Comparison of ENCODE assay signal across 11 cellular contexts in the genomic region with DNA sequence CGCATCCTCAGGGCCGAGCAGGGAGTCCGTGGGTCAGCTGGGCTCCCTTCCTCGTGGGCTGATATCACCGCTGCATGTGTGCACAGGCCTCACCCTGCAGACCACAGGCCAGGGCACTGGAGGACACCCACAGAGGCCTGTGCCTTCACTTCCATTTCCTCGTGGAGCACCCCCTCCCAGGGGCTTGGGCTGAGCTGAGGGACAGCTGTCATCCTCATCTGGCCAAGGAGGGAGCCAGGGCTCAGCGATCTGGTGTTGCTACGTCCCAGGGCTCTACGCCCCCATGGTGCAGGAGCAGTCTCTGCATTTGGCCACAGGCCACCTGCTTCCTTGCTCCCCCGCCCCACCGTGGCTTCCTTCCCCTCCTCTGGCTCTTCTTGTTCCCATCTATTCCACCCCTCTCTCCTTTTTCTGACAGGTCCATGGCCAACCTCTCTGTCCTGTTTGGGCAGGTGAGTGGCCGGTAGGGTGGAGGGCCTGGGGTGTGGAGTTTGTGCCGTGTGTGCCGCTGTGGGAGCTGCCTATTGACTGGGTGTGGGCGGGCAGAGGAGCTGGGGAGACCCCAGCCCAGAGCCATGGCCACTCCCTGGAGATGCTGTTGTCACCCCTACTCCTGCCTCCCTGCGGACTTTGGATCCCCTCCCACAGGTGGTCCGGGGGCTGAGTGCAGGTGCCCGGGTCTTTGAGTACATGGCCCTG. TPM values are rescaled to one million over a fixed set of nuclear protein-coding genes. Genes with fewer than 3 reads are reported as not detected.
DNase-seq lines count a peak whose midpoint lies in the region; ATAC-seq and TF ChIP-seq lines count a peak whose summit lies in the region.
"Had no signal": no experiment of that assay in that cellular context is flagged by ENCODE, and none has a peak within 500 bp of the region (broad histone marks: within the 10 kb centered on the region; RNA-seq: fewer than 3 reads in every experiment).

No MANE protein-coding gene starts in this region.

- no peaks in the 10 kb centered on the region for H3K9me3 ChIP-seq in BLaER1 treated with 17β-estradiol and CSF1 and Interleukin-3, amounts not matched to agents 10 nM and 100 nM (replicated peaks in 1 of 11)
- no peaks in the 10 kb centered on the region for H3K9me3 ChIP-seq in HEK293 (ENCODE audit: control insufficient read depth, insufficient read depth, low read depth, low read length)
- H3K9me3 ChIP-seq: right lobe of liver had no signal

- H3K4me3 Mint-ChIP-seq in activated CD8-positive, alpha-beta T cell treated with anti-CD3 and anti-CD28 coated beads, Interleukin-2, amount 10 ng/mL, durations not matched to agents 7 days and 5 days = no peak overlapping the region
- H3K4me3 Mint-ChIP-seq in mesothelial cell of epicardium = no peak overlapping the region
- H3K4me3 Mint-ChIP-seq: activated naive CD8-positive, alpha-beta T cell treated with anti-CD3 and anti-CD28 coated beads, Interleukin-2, amount 10 ng/mL, durations not matched to agents 7 days and 5 days; CD4-positive, alpha-beta T cell had no signal

- CTCF ChIA-PET in HEK293 (lab: Yijun Ruan, JAX) = interaction anchor here (0.8 to 2.9 kb wide), 4 partner anchors 12 to 72 kb away, joined by 3 to 15 read pairs (median 8); a partner anchor contains a TSS
- CTCF ChIA-PET in activated CD8-positive, alpha-beta T cell treated with anti-CD3 and anti-CD28 coated beads, Interleukin-2, amount 10 ng/mL, durations not matched to agents 7 days and 5 days (lab: Charles Lee) = interaction anchor here (1.0 kb wide), 1 partner anchor 22 kb away, joined by 3 read pairs; no protein-coding TSS in a partner anchor

- H3K36me3 ChIP-seq in BLaER1 treated with 17β-estradiol and CSF1 and Interleukin-3, amounts not matched to agents 10 nM and 100 nM = peaks cover 18 to 32% (median 23%) of the 10 kb centered on the region in 11 experiments; a peak in 21 of 22 replicates
- peaks cover 0 to 50% of the 10 kb centered on the region in 2 experiments; a peak in 1 of 3 replicates for H3K36me3 ChIP-seq in HEK293 (ENCODE audit: control insufficient read depth in 2 of 2, insufficient read depth in 1 of 2, low read length in 2 of 2)

- H3K4me1 Mint-ChIP-seq in activated CD8-positive, alpha-beta T cell treated with anti-CD3 and anti-CD28 coated beads, Interleukin-2, amount 10 ng/mL, durations not matched to agents 7 days and 5 days (ENCODE audit: low read depth) = peaks cover 17% of the 10 kb centered on the region
- peaks cover 17% of the 10 kb centered on the region for H3K4me1 Mint-ChIP-seq in mesothelial cell of epicardium

- H3K36me3 Mint-ChIP-seq in activated CD8-positive, alpha-beta T cell treated with anti-CD3 and anti-CD28 coated beads, Interleukin-2, amount 10 ng/mL, durations not matched to agents 7 days and 5 days (ENCODE audit: low read depth) = peaks cover 10% of the 10 kb centered on the region
- peaks cover 15% of the 10 kb centered on the region for H3K36me3 Mint-ChIP-seq in mesothelial cell of epicardium

- H4K20me1 ChIP-seq in BLaER1 treated with 17β-estradiol and CSF1 and Interleukin-3, amounts not matched to agents 10 nM and 100 nM = peaks cover 4 to 34% (median 12%) of the 10 kb centered on the region in 11 experiments; a peak in 14 of 22 replicates

- ATAC-seq in activated CD8-positive, alpha-beta T cell treated with anti-CD3 and anti-CD28 coated beads, Interleukin-2, amount 10 ng/mL, durations not matched to agents 7 days and 5 days = no peak
- ATAC-seq in HG03025 (IDR thresholded peaks at IDR 0.05; ENCODE audit: low FRiP score, unreplicated experiment) (no peak), GM21381 (IDR thresholded peaks at IDR 0.05; ENCODE audit: unreplicated experiment) (no peak), GM21526 (IDR thresholded peaks at IDR 0.05; ENCODE audit: low FRiP score, unreplicated experiment) (no peak)

- peak overlapping the region in 7 of 11 experiments; percentile 25 to 71 (median 35); a peak in 8 of 22 replicates for H3K9ac ChIP-seq in BLaER1 treated with 17β-estradiol and CSF1 and Interleukin-3, amounts not matched to agents 10 nM and 100 nM

- no peak for DNase-seq in activated CD8-positive, alpha-beta T cell treated with anti-CD3 and anti-CD28 coated beads, Interleukin-2, amount 10 ng/mL, durations not matched to agents 7 days and 5 days
- DNase-seq in mesothelial cell of epicardium (ENCODE audit: low spot score in 2 of 2, unreplicated experiment in 2 of 2) (no peak), midbrain (lab: John Stamatoyannopoulos, UW) (no peak)
- DNase-seq: activated naive CD8-positive, alpha-beta T cell treated with anti-CD3 and anti-CD28 coated beads, Interleukin-2, amount 10 ng/mL, durations not matched to agents 7 days and 5 days had no signal

- TF ChIP-seq CTCF in HEK293 (tag by site-specific recombination; IDR thresholded peaks at IDR 0.05) = no peak
- TF ChIP-seq CTCF in mesothelial cell of epicardium (IDR thresholded peaks at IDR 0.05; ENCODE audit: unreplicated experiment) = no peak

- peak overlapping the region; percentile 77 to 96 (median 88) for H3K4me2 ChIP-seq in BLaER1 treated with 17β-estradiol and CSF1 and Interleukin-3, amounts not matched to agents 10 nM and 100 nM

- H3K4me1 ChIP-seq in BLaER1 treated with 17β-estradiol and CSF1 and Interleukin-3, amounts not matched to agents 10 nM and 100 nM = peaks cover 28 to 35% (median 32%) of the 10 kb centered on the region in 10 experiments
- peaks cover 6% of the 10 kb centered on the region for H3K4me1 ChIP-seq in HEK293 (ENCODE audit: control insufficient read depth, insufficient read depth, low read length)

- no peaks in the 10 kb centered on the region for H3K27me3 ChIP-seq in BLaER1 treated with 17β-estradiol and CSF1 and Interleukin-3, amounts not matched to agents 10 nM and 100 nM
- H3K27me3 ChIP-seq: right lobe of liver had no signal

- H3K27ac Mint-ChIP-seq in activated CD8-positive, alpha-beta T cell treated with anti-CD3 and anti-CD28 coated beads, Interleukin-2, amount 10 ng/mL, durations not matched to agents 7 days and 5 days = peak overlapping the region; percentile 39
- H3K27ac Mint-ChIP-seq in mesothelial cell of epicardium = peak overlapping the region; percentile 89

- peak overlapping the region in 7 of 11 experiments; percentile 6 to 76 (median 51); a peak in 13 of 22 replicates for H3K27ac ChIP-seq in BLaER1 treated with 17β-estradiol and CSF1 and Interleukin-3, amounts not matched to agents 10 nM and 100 nM
- H3K27ac ChIP-seq in HEK293 (ENCODE audit: extremely low read depth, low read depth, low read length) = no peak overlapping the region; the same call in 1 of the 2 replicates
- H3K27ac ChIP-seq: right lobe of liver had no signal

- H3K9me3 Mint-ChIP-seq in activated CD8-positive, alpha-beta T cell treated with anti-CD3 and anti-CD28 coated beads, Interleukin-2, amount 10 ng/mL, durations not matched to agents 7 days and 5 days (ENCODE audit: insufficient read depth) = no peaks in the 10 kb centered on the region
- H3K9me3 Mint-ChIP-seq in mesothelial cell of epicardium = no peaks in the 10 kb centered on the region
- H3K9me3 Mint-ChIP-seq: activated naive CD8-positive, alpha-beta T cell treated with anti-CD3 and anti-CD28 coated beads, Interleukin-2, amount 10 ng/mL, durations not matched to agents 7 days and 5 days; CD4-positive, alpha-beta T cell had no signal

- POLR2A ChIA-PET in HEK293 (lab: Yijun Ruan, JAX) = interaction anchor here (0.6 to 3.6 kb wide), 9 partner anchors 8 to 70 kb away, joined by 3 to 26 read pairs (median 5); a partner anchor contains a TSS
- POLR2A ChIA-PET in activated CD8-positive, alpha-beta T cell treated with anti-CD3 and anti-CD28 coated beads, Interleukin-2, amount 10 ng/mL, durations not matched to agents 7 days and 5 days (lab: Charles Lee) = no interaction called here

- H3K4me3 ChIP-seq in BLaER1 treated with 17β-estradiol and CSF1 and Interleukin-3, amounts not matched to agents 10 nM and 100 nM = no peak overlapping the region
- H3K4me3 ChIP-seq in HEK293 (ENCODE audit: low read depth, low read length) = no peak overlapping the region
- H3K4me3 ChIP-seq: right lobe of liver had no signal

- no peaks in the 10 kb centered on the region for H3K27me3 Mint-ChIP-seq in activated CD8-positive, alpha-beta T cell treated with anti-CD3 and anti-CD28 coated beads, Interleukin-2, amount 10 ng/mL, durations not matched to agents 7 days and 5 days (ENCODE audit: low read depth)
- H3K27me3 Mint-ChIP-seq in mesothelial cell of epicardium (ENCODE audit: low read depth) = no peaks in the 10 kb centered on the region
- H3K27me3 Mint-ChIP-seq: activated naive CD8-positive, alpha-beta T cell treated with anti-CD3 and anti-CD28 coated beads, Interleukin-2, amount 10 ng/mL, durations not matched to agents 7 days and 5 days; CD4-positive, alpha-beta T cell had no signal

TF ChIP-seq in HEK293, 187 proteins besides CTCF, POLR2A, EP300 and RAD21 (continues in another document):
- TF ChIP-seq ZNF138 (tag by site-specific recombination; IDR thresholded peaks at IDR 0.05; ENCODE audit: borderline replicate concordance) = no peak

RNA-seq across cellular contexts. Expression of a gene that starts 8.3 kb away (rescaled TPM):
- total RNA-seq in activated CD8-positive, alpha-beta T cell treated with anti-CD3 and anti-CD28 coated beads, Interleukin-2, amount 10 ng/mL, durations not matched to agents 7 days and 5 days = 1 to 10 TPM; 2.8 to 3.2 TPM
- 6.1 to 7.9 TPM (median 7.2 TPM) in 3 replicates for total RNA-seq in mesothelial cell of epicardium

RNA-seq across cellular contexts. Expression of a gene that starts 11.7 kb away (rescaled TPM):
- total RNA-seq in activated CD8-positive, alpha-beta T cell treated with anti-CD3 and anti-CD28 coated beads, Interleukin-2, amount 10 ng/mL, durations not matched to agents 7 days and 5 days = 10 to 100 TPM; 48.0 to 49.5 TPM
- total RNA-seq in mesothelial cell of epicardium = 39.8 to 48.0 TPM (median 40.7 TPM) in 3 replicates

RNA-seq across cellular contexts. Expression of a gene that starts 15.7 kb away (rescaled TPM):
- total RNA-seq in activated CD8-positive, alpha-beta T cell treated with anti-CD3 and anti-CD28 coated beads, Interleukin-2, amount 10 ng/mL, durations not matched to agents 7 days and 5 days = 1 to 10 TPM; 6.8 to 7.4 TPM
- total RNA-seq in mesothelial cell of epicardium = 10.6 to 14.0 TPM (median 11.8 TPM) in 3 replicates

RNA-seq across cellular contexts. Expression of a gene that starts 17.7 kb away (rescaled TPM):
- 10 to 100 TPM; 20.3 to 21.0 TPM for total RNA-seq in activated CD8-positive, alpha-beta T cell treated with anti-CD3 and anti-CD28 coated beads, Interleukin-2, amount 10 ng/mL, durations not matched to agents 7 days and 5 days
- 17.0 to 17.5 TPM (median 17.4 TPM) in 3 replicates for total RNA-seq in mesothelial cell of epicardium

RNA-seq across cellular contexts. Expression of a gene that starts 19.4 kb away (rescaled TPM):
- total RNA-seq in activated CD8-positive, alpha-beta T cell treated with anti-CD3 and anti-CD28 coated beads, Interleukin-2, amount 10 ng/mL, durations not matched to agents 7 days and 5 days = 100 to 1,000 TPM; 107 to 112 TPM
- 236 to 249 TPM (median 243 TPM) in 3 replicates for total RNA-seq in mesothelial cell of epicardium
